In the genomic region with DNA sequence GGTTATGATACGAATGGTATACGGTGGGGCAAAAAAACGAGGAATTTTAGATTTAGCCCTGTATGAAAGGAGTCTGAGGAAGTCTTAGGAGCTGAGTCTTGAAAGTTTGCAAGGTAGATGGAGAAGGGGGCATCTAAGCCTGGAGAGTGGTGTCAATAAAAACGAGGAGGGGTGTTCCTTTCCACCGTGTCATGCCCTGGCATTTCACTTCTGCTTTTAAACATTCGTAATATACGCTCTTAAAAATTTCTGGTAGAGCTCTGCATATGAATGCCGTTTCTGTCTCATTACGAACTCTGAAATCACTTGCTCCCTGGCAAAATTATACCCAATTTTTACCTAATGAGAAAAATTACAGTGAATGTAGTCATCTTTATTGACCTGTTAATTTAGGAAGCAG, we compare ENCODE assay signal across 1 cellular context.
TF ChIP-seq lines count a peak whose summit lies in the region.

No MANE protein-coding gene starts in this region.

TF ChIP-seq in H1, 55 proteins besides CTCF, POLR2A, EP300 and RAD21 (continued from another document):
- TF ChIP-seq ASH2L (IDR thresholded peaks at IDR 0.05; ENCODE audit: low read length) (no peak), CHD1 (IDR thresholded peaks at IDR 0.05; ENCODE audit: low read depth, low read length) (no peak), CHD2 (IDR thresholded peaks at IDR 0.05; ENCODE audit: low read length) (no peak)
